ENCODE assay signal across 6 cellular contexts in genomic region chr1:147051136-147051535, GRCh38.
"Had no signal": no experiment of that assay in that cellular context is flagged by ENCODE, and none has a peak within 500 bp of the region (broad histone marks: within the 10 kb centered on the region; RNA-seq: fewer than 3 reads in every experiment).

No MANE protein-coding gene starts in this region.

- H3K27me3 Mint-ChIP-seq: IgD-negative memory B cell had no signal

- DNase-seq: IMR-90, KBM-7, KG1 had no signal

- H3K4me3 Mint-ChIP-seq: IgD-negative memory B cell had no signal

- ATAC-seq: HepG2, K562 had no signal
